ENCODE assay signal across 2 cellular contexts in the genomic region with DNA sequence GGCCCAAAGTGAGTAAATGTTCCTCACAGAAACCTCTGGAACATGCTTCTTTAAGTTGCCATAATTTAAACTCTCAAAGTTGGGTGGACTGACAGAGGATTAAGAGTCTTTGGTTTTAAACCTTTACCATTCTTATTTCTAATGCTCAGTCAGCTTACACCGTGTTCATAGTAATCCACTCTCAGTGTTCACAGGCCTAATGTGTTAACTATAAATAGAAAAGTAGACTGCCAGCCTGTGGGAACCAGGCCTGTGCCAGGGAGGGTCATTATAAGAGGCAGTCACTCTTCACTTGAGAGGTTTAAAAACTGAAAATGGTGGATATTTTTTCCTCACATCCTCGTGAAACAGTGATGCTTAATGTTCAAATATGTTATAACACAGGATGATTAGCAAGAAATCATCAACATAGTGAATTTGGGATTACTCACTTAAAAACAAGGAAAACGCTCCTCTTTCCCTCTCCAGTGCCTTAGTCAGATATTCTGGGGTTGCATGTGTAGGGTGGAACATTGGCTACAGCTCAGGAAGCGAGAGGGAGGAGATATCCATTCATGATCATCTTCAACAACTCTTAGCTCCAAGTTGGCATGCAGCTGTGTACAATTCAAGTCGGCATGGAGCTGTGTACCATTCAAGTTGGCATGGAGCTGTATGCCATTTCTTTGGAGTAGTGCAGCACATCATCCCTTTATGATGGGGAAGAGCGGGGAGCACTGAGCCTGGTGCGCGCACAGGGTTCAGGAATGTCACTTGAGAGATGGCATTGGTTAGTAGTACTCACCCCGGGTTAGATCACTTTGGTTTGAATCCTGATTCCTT.
TF ChIP-seq lines count a peak whose summit lies in the region.

No MANE protein-coding gene starts in this region.

TF ChIP-seq in HepG2, 621 proteins besides CTCF, POLR2A, EP300 and RAD21:
- TF ChIP-seq YEATS2 (CRISPR knock-in tag; IDR thresholded peaks at IDR 0.05; ENCODE audit: borderline replicate concordance) (no peak), HNRNPK (IDR thresholded peaks at IDR 0.05; ENCODE audit: low read depth, low read length, poor library complexity, severe bottlenecking) (peak; percentile 34), ZNF674 (CRISPR knock-in tag; IDR thresholded peaks at IDR 0.05; ENCODE audit: low read depth) (no peak)

TF ChIP-seq in GM12891, 5 proteins besides CTCF, POLR2A, EP300 and RAD21:
- TF ChIP-seq POU2F2 (IDR thresholded peaks at IDR 0.05; ENCODE audit: low read depth, low read length), result no peak
- TF ChIP-seq TAF1 (IDR thresholded peaks at IDR 0.05; ENCODE audit: low read depth, low read length), result no peak
- no peak for TF ChIP-seq PAX5 (IDR thresholded peaks at IDR 0.05; ENCODE audit: insufficient read depth, low read length, severe bottlenecking)
- TF ChIP-seq SPI1 (IDR thresholded peaks at IDR 0.05; ENCODE audit: low read depth, low read length), result no peak
- no peak for TF ChIP-seq POLR2AphosphoS5 (IDR thresholded peaks at IDR 0.05; ENCODE audit: low read depth, low read length)
